1 cellular context compared by ENCODE assay signal in the genomic region with DNA sequence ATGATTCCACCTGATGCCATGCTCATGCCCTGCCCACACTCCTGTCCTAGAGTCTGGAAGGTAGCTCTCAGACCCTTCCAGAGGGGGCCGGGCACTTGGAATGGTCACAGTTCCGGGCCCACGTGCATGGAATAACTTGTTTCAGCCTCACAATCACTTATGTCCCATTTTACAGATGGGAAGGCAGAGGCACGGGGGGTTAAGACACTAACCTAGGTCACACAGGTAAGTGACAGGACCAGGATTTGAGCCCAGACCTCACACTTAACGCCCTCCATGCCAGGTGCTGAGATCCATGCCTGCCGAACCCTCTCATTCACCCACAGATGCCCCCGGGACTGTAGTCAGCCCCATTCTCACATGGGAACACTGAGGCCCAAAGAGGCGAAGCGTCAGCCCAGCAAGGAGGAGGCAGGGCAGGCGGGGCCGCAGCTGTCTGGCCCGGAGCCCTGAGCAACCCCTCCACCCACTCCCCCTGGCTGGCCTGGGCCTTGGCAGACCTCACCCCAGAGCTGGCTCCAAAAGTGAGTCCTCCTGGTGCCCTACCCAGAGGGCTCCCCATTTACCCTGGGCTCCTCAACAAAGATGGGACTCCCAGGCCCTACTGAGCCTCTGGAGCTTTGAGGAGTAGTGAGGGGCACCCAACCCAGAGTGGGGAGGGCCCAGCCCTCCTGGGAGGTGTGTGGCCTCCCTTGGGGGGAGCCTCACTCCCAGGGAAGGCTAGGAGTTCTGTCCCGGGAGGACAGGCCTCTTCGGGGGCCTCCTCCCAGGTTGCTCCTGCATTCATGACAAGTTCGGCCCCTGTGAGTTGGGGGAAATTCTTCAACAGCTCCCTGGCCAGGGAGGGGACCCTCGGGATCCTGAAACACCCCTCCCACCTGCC.
A peak's percentile ranks its signal among the peaks of the same experiment; 100 is the strongest.
TF ChIP-seq lines count a peak whose summit lies in the region.

No MANE protein-coding gene starts in this region.

TF ChIP-seq in K562, 482 proteins besides CTCF, POLR2A, EP300 and RAD21:
- TF ChIP-seq, protein P1, sequence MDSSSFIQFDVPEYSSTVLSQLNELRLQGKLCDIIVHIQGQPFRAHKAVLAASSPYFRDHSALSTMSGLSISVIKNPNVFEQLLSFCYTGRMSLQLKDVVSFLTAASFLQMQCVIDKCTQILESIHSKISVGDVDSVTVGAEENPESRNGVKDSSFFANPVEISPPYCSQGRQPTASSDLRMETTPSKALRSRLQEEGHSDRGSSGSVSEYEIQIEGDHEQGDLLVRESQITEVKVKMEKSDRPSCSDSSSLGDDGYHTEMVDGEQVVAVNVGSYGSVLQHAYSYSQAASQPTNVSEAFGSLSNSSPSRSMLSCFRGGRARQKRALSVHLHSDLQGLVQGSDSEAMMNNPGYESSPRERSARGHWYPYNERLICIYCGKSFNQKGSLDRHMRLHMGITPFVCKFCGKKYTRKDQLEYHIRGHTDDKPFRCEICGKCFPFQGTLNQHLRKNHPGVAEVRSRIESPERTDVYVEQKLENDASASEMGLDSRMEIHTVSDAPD (CRISPR knock-in tag; IDR thresholded peaks at IDR 0.05) = no peak
- no peak for TF ChIP-seq TCFL5 (CRISPR knock-in tag; conservative IDR thresholded peaks at IDR 0.05)
- peak; percentile 45; the same call in 1 of the 2 replicates for TF ChIP-seq HDAC2 (IDR thresholded peaks at IDR 0.05)
- TF ChIP-seq RCOR1 (IDR thresholded peaks at IDR 0.05; ENCODE audit: borderline replicate concordance in 1 of 2, low read depth in 2 of 2, low read length in 2 of 2) = peak in 1 of 2 experiments; percentile 27; a peak in 1 of 4 replicates
- TF ChIP-seq, protein P2, sequence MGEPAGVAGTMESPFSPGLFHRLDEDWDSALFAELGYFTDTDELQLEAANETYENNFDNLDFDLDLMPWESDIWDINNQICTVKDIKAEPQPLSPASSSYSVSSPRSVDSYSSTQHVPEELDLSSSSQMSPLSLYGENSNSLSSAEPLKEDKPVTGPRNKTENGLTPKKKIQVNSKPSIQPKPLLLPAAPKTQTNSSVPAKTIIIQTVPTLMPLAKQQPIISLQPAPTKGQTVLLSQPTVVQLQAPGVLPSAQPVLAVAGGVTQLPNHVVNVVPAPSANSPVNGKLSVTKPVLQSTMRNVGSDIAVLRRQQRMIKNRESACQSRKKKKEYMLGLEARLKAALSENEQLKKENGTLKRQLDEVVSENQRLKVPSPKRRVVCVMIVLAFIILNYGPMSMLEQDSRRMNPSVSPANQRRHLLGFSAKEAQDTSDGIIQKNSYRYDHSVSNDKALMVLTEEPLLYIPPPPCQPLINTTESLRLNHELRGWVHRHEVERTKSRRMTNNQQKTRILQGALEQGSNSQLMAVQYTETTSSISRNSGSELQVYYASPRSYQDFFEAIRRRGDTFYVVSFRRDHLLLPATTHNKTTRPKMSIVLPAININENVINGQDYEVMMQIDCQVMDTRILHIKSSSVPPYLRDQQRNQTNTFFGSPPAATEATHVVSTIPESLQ (CRISPR knock-in tag; IDR thresholded peaks at IDR 0.05) = no peak
- TF ChIP-seq PHF20 (IDR thresholded peaks at IDR 0.05; ENCODE audit: partially characterized antibody) = peak; percentile 31
- peak; percentile 85 for TF ChIP-seq RBM25 (IDR thresholded peaks at IDR 0.05; ENCODE audit: low read depth, low read length, severe bottlenecking)
- TF ChIP-seq, protein P3, sequence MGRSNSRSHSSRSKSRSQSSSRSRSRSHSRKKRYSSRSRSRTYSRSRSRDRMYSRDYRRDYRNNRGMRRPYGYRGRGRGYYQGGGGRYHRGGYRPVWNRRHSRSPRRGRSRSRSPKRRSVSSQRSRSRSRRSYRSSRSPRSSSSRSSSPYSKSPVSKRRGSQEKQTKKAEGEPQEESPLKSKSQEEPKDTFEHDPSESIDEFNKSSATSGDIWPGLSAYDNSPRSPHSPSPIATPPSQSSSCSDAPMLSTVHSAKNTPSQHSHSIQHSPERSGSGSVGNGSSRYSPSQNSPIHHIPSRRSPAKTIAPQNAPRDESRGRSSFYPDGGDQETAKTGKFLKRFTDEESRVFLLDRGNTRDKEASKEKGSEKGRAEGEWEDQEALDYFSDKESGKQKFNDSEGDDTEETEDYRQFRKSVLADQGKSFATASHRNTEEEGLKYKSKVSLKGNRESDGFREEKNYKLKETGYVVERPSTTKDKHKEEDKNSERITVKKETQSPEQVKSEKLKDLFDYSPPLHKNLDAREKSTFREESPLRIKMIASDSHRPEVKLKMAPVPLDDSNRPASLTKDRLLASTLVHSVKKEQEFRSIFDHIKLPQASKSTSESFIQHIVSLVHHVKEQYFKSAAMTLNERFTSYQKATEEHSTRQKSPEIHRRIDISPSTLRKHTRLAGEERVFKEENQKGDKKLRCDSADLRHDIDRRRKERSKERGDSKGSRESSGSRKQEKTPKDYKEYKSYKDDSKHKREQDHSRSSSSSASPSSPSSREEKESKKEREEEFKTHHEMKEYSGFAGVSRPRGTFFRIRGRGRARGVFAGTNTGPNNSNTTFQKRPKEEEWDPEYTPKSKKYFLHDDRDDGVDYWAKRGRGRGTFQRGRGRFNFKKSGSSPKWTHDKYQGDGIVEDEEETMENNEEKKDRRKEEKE (IDR thresholded peaks at IDR 0.05; ENCODE audit: borderline replicate concordance in 1 of 2, control insufficient read depth in 1 of 2, low read depth in 2 of 2, low read length in 1 of 2) = no peak
- no peak for TF ChIP-seq CCAR2 (IDR thresholded peaks at IDR 0.05; ENCODE audit: low read depth, low read length)
- peak; percentile 74 for TF ChIP-seq KDM1A (IDR thresholded peaks at IDR 0.05)
- TF ChIP-seq, protein P4, sequence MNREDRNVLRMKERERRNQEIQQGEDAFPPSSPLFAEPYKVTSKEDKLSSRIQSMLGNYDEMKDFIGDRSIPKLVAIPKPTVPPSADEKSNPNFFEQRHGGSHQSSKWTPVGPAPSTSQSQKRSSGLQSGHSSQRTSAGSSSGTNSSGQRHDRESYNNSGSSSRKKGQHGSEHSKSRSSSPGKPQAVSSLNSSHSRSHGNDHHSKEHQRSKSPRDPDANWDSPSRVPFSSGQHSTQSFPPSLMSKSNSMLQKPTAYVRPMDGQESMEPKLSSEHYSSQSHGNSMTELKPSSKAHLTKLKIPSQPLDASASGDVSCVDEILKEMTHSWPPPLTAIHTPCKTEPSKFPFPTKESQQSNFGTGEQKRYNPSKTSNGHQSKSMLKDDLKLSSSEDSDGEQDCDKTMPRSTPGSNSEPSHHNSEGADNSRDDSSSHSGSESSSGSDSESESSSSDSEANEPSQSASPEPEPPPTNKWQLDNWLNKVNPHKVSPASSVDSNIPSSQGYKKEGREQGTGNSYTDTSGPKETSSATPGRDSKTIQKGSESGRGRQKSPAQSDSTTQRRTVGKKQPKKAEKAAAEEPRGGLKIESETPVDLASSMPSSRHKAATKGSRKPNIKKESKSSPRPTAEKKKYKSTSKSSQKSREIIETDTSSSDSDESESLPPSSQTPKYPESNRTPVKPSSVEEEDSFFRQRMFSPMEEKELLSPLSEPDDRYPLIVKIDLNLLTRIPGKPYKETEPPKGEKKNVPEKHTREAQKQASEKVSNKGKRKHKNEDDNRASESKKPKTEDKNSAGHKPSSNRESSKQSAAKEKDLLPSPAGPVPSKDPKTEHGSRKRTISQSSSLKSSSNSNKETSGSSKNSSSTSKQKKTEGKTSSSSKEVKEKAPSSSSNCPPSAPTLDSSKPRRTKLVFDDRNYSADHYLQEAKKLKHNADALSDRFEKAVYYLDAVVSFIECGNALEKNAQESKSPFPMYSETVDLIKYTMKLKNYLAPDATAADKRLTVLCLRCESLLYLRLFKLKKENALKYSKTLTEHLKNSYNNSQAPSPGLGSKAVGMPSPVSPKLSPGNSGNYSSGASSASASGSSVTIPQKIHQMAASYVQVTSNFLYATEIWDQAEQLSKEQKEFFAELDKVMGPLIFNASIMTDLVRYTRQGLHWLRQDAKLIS (CRISPR knock-in tag; IDR thresholded peaks at IDR 0.05) = no peak
- peak; percentile 92 for TF ChIP-seq BCOR (IDR thresholded peaks at IDR 0.05)
- TF ChIP-seq JUNB (CRISPR knock-in tag; conservative IDR thresholded peaks at IDR 0.05) = no peak
- TF ChIP-seq ZSCAN29 (IDR thresholded peaks at IDR 0.05) = no peak
- TF ChIP-seq ADNP (tag; IDR thresholded peaks at IDR 0.05) = peak; percentile 74; the same call in 1 of the 2 replicates
- no peak for TF ChIP-seq ZNF77 (CRISPR knock-in tag; IDR thresholded peaks at IDR 0.05)
- TF ChIP-seq ZNF274 (IDR thresholded peaks at IDR 0.05; ENCODE audit: borderline replicate concordance, low read depth, low read length) = no peak
- TF ChIP-seq CHD4 (IDR thresholded peaks at IDR 0.05; ENCODE audit: insufficient read depth, insufficient replicate concordance, low read depth, low read length, poor library complexity, severe bottlenecking) = peak; percentile 54
- TF ChIP-seq NFRKB (IDR thresholded peaks at IDR 0.05; ENCODE audit: low read depth) = no peak
- peak; percentile 85 for TF ChIP-seq SMARCA5 (IDR thresholded peaks at IDR 0.05)
- peak; percentile 90 for TF ChIP-seq ZNF24 (IDR thresholded peaks at IDR 0.05)
- TF ChIP-seq PTBP1 (IDR thresholded peaks at IDR 0.05; ENCODE audit: low read depth, low read length) = peak; percentile 62; the same call in 1 of the 2 replicates
- TF ChIP-seq, protein P5, sequence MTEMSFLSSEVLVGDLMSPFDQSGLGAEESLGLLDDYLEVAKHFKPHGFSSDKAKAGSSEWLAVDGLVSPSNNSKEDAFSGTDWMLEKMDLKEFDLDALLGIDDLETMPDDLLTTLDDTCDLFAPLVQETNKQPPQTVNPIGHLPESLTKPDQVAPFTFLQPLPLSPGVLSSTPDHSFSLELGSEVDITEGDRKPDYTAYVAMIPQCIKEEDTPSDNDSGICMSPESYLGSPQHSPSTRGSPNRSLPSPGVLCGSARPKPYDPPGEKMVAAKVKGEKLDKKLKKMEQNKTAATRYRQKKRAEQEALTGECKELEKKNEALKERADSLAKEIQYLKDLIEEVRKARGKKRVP (CRISPR knock-in tag; IDR thresholded peaks at IDR 0.05) = no peak
- TF ChIP-seq ETV5 (CRISPR knock-in tag; IDR thresholded peaks at IDR 0.05; ENCODE audit: low read depth) = no peak
